In genomic region chr3:53806182-53807116, GRCh38 we compare ENCODE assay signal across 10 cellular contexts. TPM values are rescaled to one million over a fixed set of nuclear protein-coding genes. Genes with fewer than 3 reads are reported as not detected.
DNase-seq lines count a peak whose midpoint lies in the region; ATAC-seq and TF ChIP-seq lines count a peak whose summit lies in the region.
"Had no signal": no experiment of that assay in that cellular context is flagged by ENCODE, and none has a peak within 500 bp of the region (broad histone marks: within the 10 kb centered on the region; RNA-seq: fewer than 3 reads in every experiment).

No MANE protein-coding gene starts in this region.

- H3K27me3 Mint-ChIP-seq in chondrocyte (ENCODE audit: low read depth) (no peaks in the 10 kb centered on the region), GM23338 (ENCODE audit: insufficient read depth, low read depth, poor library complexity) (peaks cover 7% of the 10 kb centered on the region)

- no peak overlapping the region for H2AFZ ChIP-seq in GM23338

- H3K9me3 Mint-ChIP-seq in chondrocyte (ENCODE audit: low read depth) (no peaks in the 10 kb centered on the region), GM23338 (no peaks in the 10 kb centered on the region)
- H3K9me3 Mint-ChIP-seq: activated T-cell treated with anti-CD3 and anti-CD28 coated beads, Interleukin-2, amount 50 U/mL, for 24 hours; memory B cell had no signal

- no peak overlapping the region for H3K4me3 ChIP-seq in BJ (ENCODE audit: low read depth, low read length)
- H3K4me3 ChIP-seq in mucosa of descending colon: no peak overlapping the region
- no peak overlapping the region for H3K4me3 ChIP-seq in GM23338

- ATAC-seq in HG02610 (IDR thresholded peaks at IDR 0.05; ENCODE audit: unreplicated experiment): peak; percentile 45
- ATAC-seq in mucosa of descending colon: peak; percentile 93
- no peak for ATAC-seq in GM21723 (IDR thresholded peaks at IDR 0.05; ENCODE audit: unreplicated experiment)
- no peak for ATAC-seq in GM23338
- no peak for ATAC-seq in HG03139 (IDR thresholded peaks at IDR 0.05; ENCODE audit: unreplicated experiment)

- peaks cover 15% of the 10 kb centered on the region for H3K4me1 ChIP-seq in mucosa of descending colon (ENCODE audit: low read depth)
- no peaks in the 10 kb centered on the region for H3K4me1 ChIP-seq in GM23338 (ENCODE audit: insufficient read depth)

- H3K27ac Mint-ChIP-seq in chondrocyte (ENCODE audit: unreplicated experiment) (peak overlapping the region; percentile 86), GM23338 (no peak overlapping the region)
- H3K27ac Mint-ChIP-seq: activated T-cell treated with anti-CD3 and anti-CD28 coated beads, Interleukin-2, amount 50 U/mL, for 24 hours; memory B cell had no signal

- no peak; the same call in 1 of the 2 replicates for TF ChIP-seq CTCF in BJ (IDR thresholded peaks at IDR 0.05; ENCODE audit: insufficient read depth, low read depth, low read length)
- TF ChIP-seq CTCF in chondrocyte (IDR thresholded peaks at IDR 0.05): peak; percentile 49
- no peak for TF ChIP-seq CTCF in mucosa of descending colon (IDR thresholded peaks at IDR 0.05)
- TF ChIP-seq CTCF in GM23338 (conservative IDR thresholded peaks at IDR 0.05; ENCODE audit: low read depth in 2 of 2): no peak

- no peaks in the 10 kb centered on the region for H3K9me3 ChIP-seq in mucosa of descending colon

- peaks cover 30% of the 10 kb centered on the region for H3K4me1 Mint-ChIP-seq in chondrocyte (ENCODE audit: low read depth)
- H3K4me1 Mint-ChIP-seq in GM23338: peaks cover 16% of the 10 kb centered on the region

- H3K36me3 Mint-ChIP-seq in chondrocyte (ENCODE audit: low read depth) (no peaks in the 10 kb centered on the region), GM23338 (ENCODE audit: low read depth) (no peaks in the 10 kb centered on the region)
- H3K36me3 Mint-ChIP-seq: memory B cell had no signal

- H3K36me3 ChIP-seq in BJ (ENCODE audit: control insufficient read depth, insufficient read depth, low read length) (no peaks in the 10 kb centered on the region), mucosa of descending colon (ENCODE audit: low read depth) (no peaks in the 10 kb centered on the region), GM23338 (ENCODE audit: insufficient read depth) (no peaks in the 10 kb centered on the region)

- POLR2A ChIA-PET in BJ (lab: Charles Lee): no interaction called here

- no peak overlapping the region for H3K4me2 ChIP-seq in GM23338

- no peaks in the 10 kb centered on the region for H3K9me2 ChIP-seq in GM23338 (ENCODE audit: insufficient read depth)

- peak overlapping the region; percentile 20 for H3K4me3 Mint-ChIP-seq in chondrocyte (ENCODE audit: unreplicated experiment)
- H3K4me3 Mint-ChIP-seq in GM23338: no peak overlapping the region
- H3K4me3 Mint-ChIP-seq: activated T-cell treated with anti-CD3 and anti-CD28 coated beads, Interleukin-2, amount 50 U/mL, for 24 hours; memory B cell had no signal

- H3K27me3 ChIP-seq in BJ (ENCODE audit: control insufficient read depth, insufficient read depth, low read length): no peaks in the 10 kb centered on the region
- H3K27me3 ChIP-seq in GM23338 (ENCODE audit: insufficient read depth): no peaks in the 10 kb centered on the region

- intact Hi-C loops in mucosa of descending colon (cut with DNase I, micrococcal nuclease): no loop called here

- H3K27ac ChIP-seq in GM23338 (ENCODE audit: low read depth): no peak overlapping the region

- CTCF ChIA-PET in BJ (lab: Yijun Ruan, JAX): interaction anchor here (1.5 kb wide), 1 partner anchor 29 kb away, joined by 4 read pairs; no protein-coding TSS in a partner anchor

- H3K79me2 ChIP-seq in GM23338 (replicated peaks; ENCODE audit: insufficient read depth): no peaks in the 10 kb centered on the region

- H4K20me1 ChIP-seq in GM23338 (replicated peaks; ENCODE audit: insufficient read depth): no peaks in the 10 kb centered on the region

- no peaks in the 10 kb centered on the region for H3F3A ChIP-seq in GM23338 (replicated peaks; ENCODE audit: low read depth)

- DNase-seq in BJ (ENCODE audit: low read depth) (peak; percentile 54), chondrocyte (ENCODE audit: low spot score) (peak; percentile 72), mucosa of descending colon (peak; percentile 65 to 74 (median 68)), GM23338 (ENCODE audit: low spot score) (no peak)
- no peak for DNase-seq in central memory CD4-positive, alpha-beta T cell
- DNase-seq: activated T-cell treated with anti-CD3 and anti-CD28 coated beads, Interleukin-2, amount 50 U/mL, for 24 hours had no signal

TF ChIP-seq in GM23338, 12 proteins besides CTCF, POLR2A, EP300 and RAD21:
- TF ChIP-seq EZH2 (IDR thresholded peaks at IDR 0.05; ENCODE audit: low read depth, unreplicated experiment) (no peak), EZH2phosphoT487 (IDR thresholded peaks at IDR 0.05; ENCODE audit: unreplicated experiment) (no peak), JUNB (IDR thresholded peaks at IDR 0.05; ENCODE audit: unreplicated experiment) (no peak), ZNF114 (CRISPR knock-in tag; IDR thresholded peaks at IDR 0.05) (no peak), REST (IDR thresholded peaks at IDR 0.05; ENCODE audit: unreplicated experiment) (no peak), NANOG (IDR thresholded peaks at IDR 0.05; ENCODE audit: borderline replicate concordance) (no peak), POLR2AphosphoS5 (IDR thresholded peaks at IDR 0.05; ENCODE audit: low read depth) (no peak), STAT1 (IDR thresholded peaks at IDR 0.05; ENCODE audit: unreplicated experiment) (no peak), ETS1 (IDR thresholded peaks at IDR 0.05) (no peak), CREB1 (CRISPR knock-in tag; IDR thresholded peaks at IDR 0.05; ENCODE audit: low read depth) (no peak)

RNA-seq across cellular contexts. Expression of gene CHDH, which starts 39.8 kb away (rescaled TPM):
- polyA plus RNA-seq in BJ (2011; rRNA removed): 0.13 and 0.18 TPM in 2 replicates
- polyA minus RNA-seq in BJ (2011; rRNA and poly(A)+ RNA removed): 0.26 and 0.33 TPM in 2 replicates
- 0.46 to 0.67 TPM (median 0.60 TPM) in 3 replicates for total RNA-seq in chondrocyte
- 10 to 100 TPM; 16.5 to 24.1 (median 22.1) TPM for total RNA-seq in mucosa of descending colon
- 6.6 and 31.4 TPM in 2 replicates for total RNA-seq in GM23338 (2014; rRNA removed; shearing (Covaris generic))
- polyA plus RNA-seq in GM23338 (2016; fragmentation: Nextera tagmentation; extraction: Ambion mirVana): 2.3 and 2.5 TPM in 2 replicates

RNA-seq across cellular contexts. Expression of gene IL17RB, which starts 39.9 kb away (rescaled TPM):
- polyA plus RNA-seq in BJ (2011; rRNA removed) (0.33 and 0.36 TPM in 2 replicates), GM23338 (2016; fragmentation: Nextera tagmentation; extraction: Ambion mirVana) (6.4 and 6.9 TPM in 2 replicates)
- polyA minus RNA-seq in BJ (2011; rRNA and poly(A)+ RNA removed): 0.09 and 0.15 TPM in 2 replicates
- total RNA-seq in chondrocyte (0.22 to 0.36 TPM (median 0.31 TPM) in 3 replicates), mucosa of descending colon (10 to 100 TPM; 10.3 to 13.4 (median 10.9) TPM)
- 5.7 and 8.3 TPM in 2 replicates for total RNA-seq in GM23338 (2014; rRNA removed; shearing (Covaris generic))

Comparison
In these comparisons a context has a peak if more than half of its experiments do, and no peak if none do; other contexts are left out.
1. DNase-seq: peak in BJ (single experiment), chondrocyte (single experiment) and mucosa of descending colon (3 of 3); none in central memory CD4-positive, alpha-beta T cell (single experiment) and GM23338 (single experiment).
2. ATAC-seq: peak in HG02610 (single experiment) and mucosa of descending colon (single experiment); none in GM21723 (single experiment), GM23338 (single experiment) and HG03139 (single experiment).